In the genomic region with DNA sequence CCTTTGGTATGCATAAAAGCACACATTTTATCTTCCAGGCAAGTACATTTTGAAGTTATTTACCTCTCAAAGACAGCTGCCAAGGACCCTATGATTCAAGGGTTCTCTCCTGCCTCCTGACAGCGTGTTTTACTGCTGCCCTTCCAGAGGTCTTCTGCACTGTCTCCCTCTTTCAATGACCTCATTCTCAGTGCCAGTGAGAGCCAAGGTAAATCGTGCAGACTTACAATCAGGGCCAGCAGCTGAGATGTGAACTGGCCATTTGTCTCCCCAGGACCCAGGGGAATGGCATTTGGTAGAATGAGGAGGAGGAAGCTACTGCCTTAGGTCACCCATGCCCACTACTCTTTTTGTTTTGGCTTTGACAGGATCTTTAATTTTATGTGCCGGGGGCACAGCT, we compare ENCODE assay signal across 20 cellular contexts.
"Had no signal": no experiment of that assay in that cellular context is flagged by ENCODE, and none has a peak within 500 bp of the region (broad histone marks: within the 10 kb centered on the region; RNA-seq: fewer than 3 reads in every experiment).

No MANE protein-coding gene starts in this region.

- ATAC-seq: foreskin keratinocyte, left cardiac atrium, left ventricle myocardium superior had no signal

- FAIRE-seq: kidney, urothelium cell line had no signal

- H3K4me1 Mint-ChIP-seq: naive B cell had no signal

- H3K4me3 Mint-ChIP-seq: naive B cell, neural crest cell, type B pancreatic cell had no signal

- H3K27ac Mint-ChIP-seq: type B pancreatic cell had no signal

- H3K27me3 ChIP-seq: colonic mucosa, foreskin keratinocyte, right atrium auricular region, sigmoid colon, stomach had no signal

- H3K36me3 ChIP-seq: colonic mucosa, right atrium auricular region, sigmoid colon, stomach had no signal

- H3K27ac ChIP-seq: colonic mucosa, foreskin keratinocyte, right atrium auricular region, sigmoid colon, skin epidermis, stomach had no signal

- H3K4me3 ChIP-seq: colonic mucosa, lung, right atrium auricular region, sigmoid colon, skin epidermis, stomach had no signal

- H3K4me1 ChIP-seq: colonic mucosa, foreskin keratinocyte, right atrium auricular region, sigmoid colon had no signal

- H3K27me3 Mint-ChIP-seq: naive B cell, type B pancreatic cell had no signal

- H3K9me3 ChIP-seq: colonic mucosa, right atrium auricular region, sigmoid colon, stomach had no signal

- DNase-seq: colonic mucosa; dermis blood vessel endothelial cell; erythroblast; foreskin keratinocyte; kidney; left cardiac atrium; left ventricle myocardium superior; mesendoderm; naive B cell; posterior cingulate gyrus; sigmoid colon; stimulated activated naive CD4-positive, alpha-beta T cell; stomach; substantia nigra had no signal
